Comparison of ENCODE assay signal across 8 cellular contexts in the genomic region with DNA sequence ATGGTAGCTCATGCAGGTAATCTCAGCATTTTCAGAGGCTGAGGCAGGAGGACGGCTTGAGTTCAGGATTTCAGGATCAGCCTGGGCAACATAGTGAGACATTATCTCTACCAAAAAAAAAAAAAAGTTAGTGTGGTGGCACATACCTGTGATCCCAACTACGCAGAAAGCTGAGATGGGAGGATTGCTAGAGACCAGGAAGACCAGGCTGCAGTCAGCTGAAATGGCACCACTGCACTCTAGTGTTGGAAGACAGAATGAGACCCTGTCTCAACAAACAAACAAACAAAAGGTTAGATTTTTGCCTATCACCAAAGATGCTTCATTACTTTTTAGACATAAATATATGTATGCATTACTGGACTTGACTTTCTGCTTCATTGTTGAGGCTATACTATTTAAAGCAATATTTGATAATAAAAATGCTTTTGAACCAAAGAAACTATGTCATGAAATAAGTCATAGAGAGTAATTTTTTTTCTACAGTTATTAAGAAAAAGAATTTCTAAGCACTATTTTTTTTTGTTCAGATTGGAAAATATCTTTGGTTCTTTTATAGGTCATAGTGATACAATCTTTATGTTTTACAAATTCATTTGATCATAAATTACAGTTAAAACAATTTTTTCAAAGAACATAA.
DNase-seq lines count a peak whose midpoint lies in the region; ATAC-seq, FAIRE-seq and TF ChIP-seq lines count a peak whose summit lies in the region.

No MANE protein-coding gene starts in this region.

- H4K91ac ChIP-seq in H1 (replicated peaks; ENCODE audit: insufficient read length, low read length): no peak overlapping the region

- H3K9me3 ChIP-seq in H1 (ENCODE audit: insufficient read depth in 2 of 2, low read depth in 1 of 2, low read length in 1 of 2) (peaks cover 0 to 2% of the 10 kb centered on the region in 2 experiments; a peak in 3 of 4 replicates), stomach (no peaks in the 10 kb centered on the region)

- no peak overlapping the region for H2AFZ ChIP-seq in H1 (ENCODE audit: low read length)

- TF ChIP-seq POLR2A in H1 (IDR thresholded peaks at IDR 0.05; ENCODE audit: control extremely low read depth in 1 of 2, low read depth in 2 of 2, low read length in 2 of 2): no peak
- no peak for TF ChIP-seq POLR2A in stomach (IDR thresholded peaks at IDR 0.05)

- TF ChIP-seq CTCF in H1 (IDR thresholded peaks at IDR 0.05; ENCODE audit: control extremely low read depth in 1 of 3, insufficient read depth in 1 of 3, low read depth in 1 of 3, low read length in 3 of 3) (peak; percentile 45 to 87 (median 82)), stomach (IDR thresholded peaks at IDR 0.05) (peak in 2 of 7 experiments; percentile 12 to 17)

- H3K4me3 ChIP-seq in H1 (ENCODE audit: extremely low read depth in 1 of 4, insufficient read depth in 2 of 4, low read depth in 3 of 4, low read length in 4 of 4): no peak overlapping the region
- no peak overlapping the region for H3K4me3 ChIP-seq in stomach

- no peaks in the 10 kb centered on the region; the same call in 1 of the 2 replicates for H3K23me2 ChIP-seq in H1 (ENCODE audit: low read depth, low read length)

- H2AK5ac ChIP-seq in H1 (ENCODE audit: low read depth, low read length): no peak overlapping the region

- no peak overlapping the region for H3K4me3 Mint-ChIP-seq in stimulated activated memory B cell treated with anti-CD40 and anti-IgM and Interleukin-4, amounts not matched to agents 10 μg/mL and 1 μg/mL and 100 μg/mL, for 72 hours
- no peak overlapping the region for H3K4me3 Mint-ChIP-seq in activated T-helper 1 cell treated with anti-CD3 and anti-CD28 coated beads, Interleukin-12 subunit alpha, Interleukin-12 subunit beta, Interleukin-2, Interleukin-4 antibody, amounts not matched to agents 30 ng/mL and 10 ng/mL and 1 ng/mL, durations not matched to agents 14 hours and 24 hours and 36 hours

- no peak overlapping the region for H3K4me2 ChIP-seq in H1 (ENCODE audit: insufficient read depth in 1 of 2, low read depth in 2 of 2, low read length in 2 of 2)

- H3K36me3 ChIP-seq in H1 (ENCODE audit: control insufficient read depth in 2 of 4, insufficient read depth in 4 of 4, low read length in 3 of 4) (peaks cover 0 to 2% (median 0%) of the 10 kb centered on the region in 4 experiments; a peak in 1 of 8 replicates), stomach (no peaks in the 10 kb centered on the region)

- no peak overlapping the region for H2BK20ac ChIP-seq in H1 (ENCODE audit: low read length)

- DNase-seq in NCI-H1436 (lab: John Stamatoyannopoulos, UW) (peak; percentile 17), NCI-H1436 treated with DMSO at 0.1 percent for 48 hours (lab: John Stamatoyannopoulos, UW) (no peak), NCI-H2227 (lab: John Stamatoyannopoulos, UW; ENCODE audit: unreplicated experiment) (peak; percentile 38), H1 (ENCODE audit: low read depth in 1 of 2, low spot score in 2 of 2) (peak in 1 of 2 experiments; percentile 43), stomach (no peak)
- no peak for DNase-seq in activated T-helper 1 cell treated with anti-CD3 and anti-CD28 coated beads, Interleukin-12 subunit alpha, Interleukin-12 subunit beta, Interleukin-2, Interleukin-4 antibody, amounts not matched to agents 30 ng/mL and 10 ng/mL and 1 ng/mL, durations not matched to agents 14 hours and 24 hours and 36 hours (ENCODE audit: low spot score)

- TF ChIP-seq RAD21 in H1 (IDR thresholded peaks at IDR 0.05 in 1 of 2, conservative IDR thresholded peaks at IDR 0.05 in 1 of 2; ENCODE audit: low read depth in 2 of 2, low read length in 2 of 2): peak; percentile 99

- no peaks in the 10 kb centered on the region for H4K20me1 ChIP-seq in H1 (replicated peaks in 1 of 2; ENCODE audit: control insufficient read depth in 1 of 2, insufficient read depth in 2 of 2, low read length in 2 of 2)

- H3K56ac ChIP-seq in H1 (replicated peaks; ENCODE audit: insufficient read length, low read depth, low read length): no peak overlapping the region

- no peak overlapping the region for H4K8ac ChIP-seq in H1 (ENCODE audit: extremely low read depth, insufficient read depth, low read length)

- H3K23ac ChIP-seq in H1 (ENCODE audit: insufficient read length): no peak overlapping the region

- no peak overlapping the region for H3K27ac Mint-ChIP-seq in stimulated activated memory B cell treated with anti-CD40 and anti-IgM and Interleukin-4, amounts not matched to agents 10 μg/mL and 1 μg/mL and 100 μg/mL, for 72 hours
- no peak overlapping the region for H3K27ac Mint-ChIP-seq in activated T-helper 1 cell treated with anti-CD3 and anti-CD28 coated beads, Interleukin-12 subunit alpha, Interleukin-12 subunit beta, Interleukin-2, Interleukin-4 antibody, amounts not matched to agents 30 ng/mL and 10 ng/mL and 1 ng/mL, durations not matched to agents 14 hours and 24 hours and 36 hours

- H3K18ac ChIP-seq in H1 (ENCODE audit: extremely low read depth, low read length): no peak overlapping the region

- H3K4me1 ChIP-seq in H1 (replicated peaks in 1 of 4; ENCODE audit: control insufficient read depth in 3 of 4, insufficient read depth in 4 of 4, low read length in 3 of 4) (no peaks in the 10 kb centered on the region), stomach (no peaks in the 10 kb centered on the region)

- no peaks in the 10 kb centered on the region for H3K79me2 ChIP-seq in H1 (ENCODE audit: control insufficient read depth in 1 of 2, insufficient read depth in 2 of 2, low read length in 2 of 2)

- H3K4me1 Mint-ChIP-seq in stimulated activated memory B cell treated with anti-CD40 and anti-IgM and Interleukin-4, amounts not matched to agents 10 μg/mL and 1 μg/mL and 100 μg/mL, for 72 hours: no peaks in the 10 kb centered on the region
- no peaks in the 10 kb centered on the region for H3K4me1 Mint-ChIP-seq in activated T-helper 1 cell treated with anti-CD3 and anti-CD28 coated beads, Interleukin-12 subunit alpha, Interleukin-12 subunit beta, Interleukin-2, Interleukin-4 antibody, amounts not matched to agents 30 ng/mL and 10 ng/mL and 1 ng/mL, durations not matched to agents 14 hours and 24 hours and 36 hours (ENCODE audit: low read depth)

- H3K27me3 ChIP-seq in H1 (replicated peaks in 1 of 4; ENCODE audit: control insufficient read depth in 3 of 4, extremely low read depth in 1 of 4, insufficient read depth in 3 of 4, low read length in 3 of 4) (no peaks in the 10 kb centered on the region), stomach (no peaks in the 10 kb centered on the region)

- peak; percentile 57 for ATAC-seq in stimulated activated memory B cell treated with anti-CD40 and anti-IgM and Interleukin-4, amounts not matched to agents 10 μg/mL and 1 μg/mL and 100 μg/mL, for 72 hours
- no peak for ATAC-seq in GM21447 (IDR thresholded peaks at IDR 0.05; ENCODE audit: unreplicated experiment)

- no peaks in the 10 kb centered on the region for H3K79me1 ChIP-seq in H1 (ENCODE audit: low read depth, low read length)

- no peak overlapping the region for H3K14ac ChIP-seq in H1 (ENCODE audit: insufficient read length)

- no peak overlapping the region for H2BK120ac ChIP-seq in H1 (replicated peaks; ENCODE audit: low read depth, low read length)

- TF ChIP-seq EP300 in H1 (IDR thresholded peaks at IDR 0.05; ENCODE audit: borderline replicate concordance in 1 of 2, low read depth in 2 of 2, low read length in 2 of 2): no peak
- no peak for TF ChIP-seq EP300 in stomach (IDR thresholded peaks at IDR 0.05)

- H3K4ac ChIP-seq in H1 (replicated peaks; ENCODE audit: insufficient read length, low read depth, low read length): no peak overlapping the region

- no peaks in the 10 kb centered on the region for H3K27me3 Mint-ChIP-seq in stimulated activated memory B cell treated with anti-CD40 and anti-IgM and Interleukin-4, amounts not matched to agents 10 μg/mL and 1 μg/mL and 100 μg/mL, for 72 hours
- no peaks in the 10 kb centered on the region for H3K27me3 Mint-ChIP-seq in activated T-helper 1 cell treated with anti-CD3 and anti-CD28 coated beads, Interleukin-12 subunit alpha, Interleukin-12 subunit beta, Interleukin-2, Interleukin-4 antibody, amounts not matched to agents 30 ng/mL and 10 ng/mL and 1 ng/mL, durations not matched to agents 14 hours and 24 hours and 36 hours (ENCODE audit: insufficient read depth)

- 42% methylated on average over 2 of the region's 2 CpGs; no CpG with 5 or more reads in 1 of the 2 experiments for WGBS in H1 (ENCODE audit: extremely low coverage in 1 of 2, insufficient coverage in 1 of 2, insufficient read length in 1 of 2, insufficient replicate concordance in 2 of 2, low coverage in 1 of 2, low lambda C conversion rate in 2 of 2, missing lambda C conversion rate in 1 of 2), 2 experiments
- WGBS in stomach, 5 donors: 26 to 49% (median 27%) methylated on average over 2 of the region's 2 CpGs

- FAIRE-seq in H1 (lab: Jason Lieb, UNC): peak; percentile 89

- H4K5ac ChIP-seq in H1 (ENCODE audit: insufficient read length, low read depth, low read length): no peak overlapping the region

- POLR2A ChIA-PET in H1 (lab: Charles Lee; ENCODE audit: partially characterized antibody): interaction anchor here (0.6 kb wide), 2 partner anchors 438 to 727 kb away, joined by 3 read pairs; no protein-coding TSS in a partner anchor

- intact Hi-C loops in stomach (cut with DNase I; ENCODE audit: low total_unique reads): no loop called here
- intact Hi-C loops in activated T-helper 1 cell treated with anti-CD3 and anti-CD28 coated beads, Interleukin-12 subunit alpha, Interleukin-12 subunit beta, Interleukin-2, Interleukin-4 antibody, amounts not matched to agents 30 ng/mL and 10 ng/mL and 1 ng/mL, durations not matched to agents 14 hours and 24 hours and 36 hours (cut with micrococcal nuclease): no loop called here

- no peaks in the 10 kb centered on the region for H3K9me3 Mint-ChIP-seq in stimulated activated memory B cell treated with anti-CD40 and anti-IgM and Interleukin-4, amounts not matched to agents 10 μg/mL and 1 μg/mL and 100 μg/mL, for 72 hours
- H3K9me3 Mint-ChIP-seq in activated T-helper 1 cell treated with anti-CD3 and anti-CD28 coated beads, Interleukin-12 subunit alpha, Interleukin-12 subunit beta, Interleukin-2, Interleukin-4 antibody, amounts not matched to agents 30 ng/mL and 10 ng/mL and 1 ng/mL, durations not matched to agents 14 hours and 24 hours and 36 hours: peaks cover 4% of the 10 kb centered on the region

- H2BK15ac ChIP-seq in H1 (ENCODE audit: low read length): no peak overlapping the region

- H2BK12ac ChIP-seq in H1 (ENCODE audit: low read depth, low read length): no peak overlapping the region

- no peak overlapping the region for H3K27ac ChIP-seq in H1 (ENCODE audit: low read depth, low read length)
- no peak overlapping the region for H3K27ac ChIP-seq in stomach

- CTCF ChIA-PET in H1 (lab: Charles Lee; ENCODE audit: partially characterized antibody): interaction anchor here (0.5 to 2.5 kb wide), 11 partner anchors 11 to 1526 kb away, joined by 3 to 10 read pairs (median 3); no protein-coding TSS in a partner anchor

- no peaks in the 10 kb centered on the region for H3K36me3 Mint-ChIP-seq in stimulated activated memory B cell treated with anti-CD40 and anti-IgM and Interleukin-4, amounts not matched to agents 10 μg/mL and 1 μg/mL and 100 μg/mL, for 72 hours
- H3K36me3 Mint-ChIP-seq in activated T-helper 1 cell treated with anti-CD3 and anti-CD28 coated beads, Interleukin-12 subunit alpha, Interleukin-12 subunit beta, Interleukin-2, Interleukin-4 antibody, amounts not matched to agents 30 ng/mL and 10 ng/mL and 1 ng/mL, durations not matched to agents 14 hours and 24 hours and 36 hours (ENCODE audit: low read depth): no peaks in the 10 kb centered on the region

- H2BK5ac ChIP-seq in H1 (ENCODE audit: low read depth, low read length): no peak overlapping the region

- H3K9ac ChIP-seq in H1 (replicated peaks in 1 of 4; ENCODE audit: extremely low read depth in 1 of 4, low read depth in 3 of 4, low read length in 3 of 4): peak overlapping the region in 1 of 4 experiments; percentile 34; a peak in 1 of 7 replicates

Comparison
In these comparisons a context has a peak if more than half of its experiments do, and no peak if none do; other contexts are left out.
1. DNase-seq: peak in NCI-H1436 (single experiment) and NCI-H2227 (single experiment); none in NCI-H1436 treated with DMSO at 0.1 percent for 48 hours (single experiment), stomach (single experiment) and activated T-helper 1 cell treated with anti-CD3 and anti-CD28 coated beads, Interleukin-12 subunit alpha, Interleukin-12 subunit beta, Interleukin-2, Interleukin-4 antibody, amounts not matched to agents 30 ng/mL and 10 ng/mL and 1 ng/mL, durations not matched to agents 14 hours and 24 hours and 36 hours (single experiment).